Comparison of ENCODE assay signal across 22 cellular contexts in the genomic region with DNA sequence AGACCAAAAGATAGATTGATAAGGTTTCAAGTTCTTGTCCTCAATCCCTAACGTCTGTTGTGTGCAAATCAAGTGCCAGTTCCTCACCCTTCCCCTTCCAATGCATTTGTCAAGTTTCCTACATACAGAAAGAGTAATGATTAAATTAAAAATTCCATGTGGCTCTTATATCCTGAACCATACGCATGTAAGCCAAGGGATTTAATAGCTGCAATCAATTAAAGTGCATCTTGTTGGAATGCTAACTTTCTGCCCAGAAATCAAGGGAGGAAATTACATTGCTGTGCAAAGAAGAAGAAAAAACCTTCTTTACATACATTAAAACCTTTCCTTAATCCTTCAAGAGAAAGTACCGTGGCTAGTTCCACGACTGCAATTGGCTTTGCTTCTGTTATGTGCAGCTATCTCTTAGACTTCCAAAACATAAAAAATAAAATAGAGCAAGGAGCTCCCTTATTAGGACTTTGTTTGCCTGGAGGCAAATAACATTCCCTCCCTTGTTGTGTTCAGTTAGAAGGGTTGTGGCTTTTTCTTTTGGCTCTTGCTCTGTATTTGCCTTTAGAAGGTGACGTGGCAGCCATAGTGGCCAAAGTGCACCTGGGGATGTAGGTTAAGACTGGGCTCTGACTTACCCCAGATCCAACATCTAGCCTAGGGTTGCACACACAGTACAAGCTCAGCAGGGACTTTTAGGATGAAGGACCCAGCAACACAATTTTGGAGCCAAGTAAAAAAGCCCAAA.
DNase-seq lines count a peak whose midpoint lies in the region; ATAC-seq and TF ChIP-seq lines count a peak whose summit lies in the region.
"Had no signal": no experiment of that assay in that cellular context is flagged by ENCODE, and none has a peak within 500 bp of the region (broad histone marks: within the 10 kb centered on the region; RNA-seq: fewer than 3 reads in every experiment).

No MANE protein-coding gene starts in this region.

- WGBS in mesendoderm (ENCODE audit: extremely low coverage, insufficient coverage, low lambda C conversion rate), result no CpG with 5 or more reads among the region's 5 CpGs

- H3K36me3 ChIP-seq in Panc1 (ENCODE audit: control insufficient read depth, insufficient read depth, low read length) (no peaks in the 10 kb centered on the region), mesendoderm (ENCODE audit: control insufficient read depth, insufficient read depth, low read length) (no peaks in the 10 kb centered on the region), vagina (no peaks in the 10 kb centered on the region)

- DNase-seq in Panc1 (ENCODE audit: low read depth, low spot score) (no peak), epithelial cell of esophagus (ENCODE audit: low read depth) (peak; percentile 16), mesendoderm (no peak), vagina (ENCODE audit: extremely low spot score in 2 of 2) (no peak), kidney glomerular epithelial cell (lab: John Stamatoyannopoulos, UW) (no peak)
- DNase-seq: activated CD4-positive, alpha-beta T cell treated with anti-CD3 and anti-CD28 coated beads, Interleukin-2, amount 10 ng/mL, durations not matched to agents 7 days and 5 days; activated CD8-positive, alpha-beta memory T cell treated with anti-CD3 and anti-CD28 coated beads, Interleukin-2, amount 10 ng/mL, durations not matched to agents 7 days and 5 days; CD4-positive, CD25-positive, alpha-beta regulatory T cell; GDM1; glutamatergic neuron; left cardiac atrium; midbrain; NCI-H1092; NCI-H2029 treated with DMSO at 0.1 percent for 48 hours; NCI-H345; sigmoid colon; stimulated activated CD8-positive, alpha-beta memory T cell treated with anti-CD3 and anti-CD28 coated beads, Interleukin-4, amount 100 ng/mL, for 48 hours; T-helper 2 cell had no signal

- TF ChIP-seq POLR2A in vagina (IDR thresholded peaks at IDR 0.05), result no peak

- no peak overlapping the region for H3K9ac ChIP-seq in mesendoderm (ENCODE audit: low read length)
- H3K9ac ChIP-seq: parathyroid adenoma had no signal

- H3K56ac ChIP-seq in mesendoderm (ENCODE audit: low read length), result no peak overlapping the region

- H3K4me3 ChIP-seq in Panc1 (ENCODE audit: low read depth in 2 of 2, low read length in 2 of 2) (no peak overlapping the region), epithelial cell of esophagus (ENCODE audit: low read length) (no peak overlapping the region), mesendoderm (ENCODE audit: low read length) (no peak overlapping the region), vagina (no peak overlapping the region)
- H3K4me3 ChIP-seq: sigmoid colon, SJSA1 had no signal

- ATAC-seq in Panc1, result no peak
- ATAC-seq in HG03039 (IDR thresholded peaks at IDR 0.05; ENCODE audit: unreplicated experiment), result no peak
- no peak for ATAC-seq in HG03025 (IDR thresholded peaks at IDR 0.05; ENCODE audit: low FRiP score, unreplicated experiment)
- ATAC-seq: activated CD8-positive, alpha-beta memory T cell treated with anti-CD3 and anti-CD28 coated beads, Interleukin-2, amount 10 ng/mL, durations not matched to agents 7 days and 5 days; left cardiac atrium had no signal

- no peak overlapping the region for H2BK15ac ChIP-seq in mesendoderm (replicated peaks; ENCODE audit: low read depth)

- POLR2A ChIA-PET in Panc1 (lab: Charles Lee), result interaction anchor here (0.8 kb wide), 1 partner anchor 16 kb away, joined by 10 read pairs; no protein-coding TSS in a partner anchor

- intact Hi-C loops in Panc1 (cut with micrococcal nuclease; ENCODE audit: unreplicated experiment), result no loop called here
- intact Hi-C loops in vagina (cut with DNase I), result no loop called here

- H2BK120ac ChIP-seq in mesendoderm (ENCODE audit: low read depth, low read length), result no peak overlapping the region

- H3K18ac ChIP-seq in mesendoderm (ENCODE audit: low read length), result peak overlapping the region; percentile 34

- no peaks in the 10 kb centered on the region for H3K79me1 ChIP-seq in mesendoderm (ENCODE audit: low read length)

- H4K8ac ChIP-seq in mesendoderm (ENCODE audit: low read depth, low read length), result no peak overlapping the region

- no peak overlapping the region for H3K4ac ChIP-seq in mesendoderm (ENCODE audit: low read depth, low read length)

- no peak overlapping the region for H3K4me2 ChIP-seq in mesendoderm (ENCODE audit: low read length)

- CTCF ChIA-PET in Panc1 (lab: Charles Lee), result no interaction called here

- H3K27ac ChIP-seq in Panc1 (ENCODE audit: low read length), result peak overlapping the region; percentile 36; the same call in 1 of the 2 replicates
- H3K27ac ChIP-seq in mesendoderm (ENCODE audit: low read depth, low read length), result no peak overlapping the region
- peak overlapping the region; percentile 31 for H3K27ac ChIP-seq in vagina
- H3K27ac ChIP-seq: parathyroid adenoma, SJSA1 had no signal

- H3K79me2 ChIP-seq in mesendoderm (ENCODE audit: control insufficient read depth, insufficient read depth, low read length), result no peaks in the 10 kb centered on the region
- H3K79me2 ChIP-seq: parathyroid adenoma had no signal

- H3K27me3 ChIP-seq in Panc1 (ENCODE audit: control insufficient read depth, insufficient read depth, low read length) (no peaks in the 10 kb centered on the region), mesendoderm (ENCODE audit: insufficient read depth, low read length, poor library complexity) (no peaks in the 10 kb centered on the region), vagina (no peaks in the 10 kb centered on the region)
- H3K27me3 ChIP-seq: sigmoid colon, SJSA1 had no signal

- H3K23ac ChIP-seq in mesendoderm (ENCODE audit: low read length), result no peak overlapping the region

- TF ChIP-seq CTCF in Panc1 (IDR thresholded peaks at IDR 0.05) (no peak), epithelial cell of esophagus (IDR thresholded peaks at IDR 0.05; ENCODE audit: insufficient read depth, low read depth, low read length, missing control alignments) (no peak), vagina (IDR thresholded peaks at IDR 0.05) (no peak)

- in situ Hi-C loops in Panc1 (cut with HindIII; ENCODE audit: low pct_unique_long_range_greater_than_20kb, low sequenced_read_pairs), result no loop called here

- H3K4me1 ChIP-seq in Panc1 (ENCODE audit: control insufficient read depth, insufficient read depth, low read length) (0 out of 2 replicates have a peak, but pooled peaks cover 3% of the 10 kb centered on the region), mesendoderm (ENCODE audit: control insufficient read depth, low read depth, low read length) (no peaks in the 10 kb centered on the region), vagina (peaks cover 49% of the 10 kb centered on the region)

- H2BK5ac ChIP-seq in mesendoderm (ENCODE audit: low read length), result no peak overlapping the region

- H4K5ac ChIP-seq in mesendoderm (ENCODE audit: low read length), result no peak overlapping the region

- H3K9me3 ChIP-seq in Panc1 (ENCODE audit: control insufficient read depth, insufficient read depth, low read depth, low read length) (no peaks in the 10 kb centered on the region), vagina (no peaks in the 10 kb centered on the region)
- H3K9me3 ChIP-seq: sigmoid colon, SJSA1 had no signal

- BruUV-seq in Panc1 (replicated peaks; lab: Mats Ljungman, UMichigan), result no TSS peak

- no peak overlapping the region for H2AK5ac ChIP-seq in mesendoderm (ENCODE audit: low read length)
